ENCODE assay signal across 1 cellular context in the genomic region with DNA sequence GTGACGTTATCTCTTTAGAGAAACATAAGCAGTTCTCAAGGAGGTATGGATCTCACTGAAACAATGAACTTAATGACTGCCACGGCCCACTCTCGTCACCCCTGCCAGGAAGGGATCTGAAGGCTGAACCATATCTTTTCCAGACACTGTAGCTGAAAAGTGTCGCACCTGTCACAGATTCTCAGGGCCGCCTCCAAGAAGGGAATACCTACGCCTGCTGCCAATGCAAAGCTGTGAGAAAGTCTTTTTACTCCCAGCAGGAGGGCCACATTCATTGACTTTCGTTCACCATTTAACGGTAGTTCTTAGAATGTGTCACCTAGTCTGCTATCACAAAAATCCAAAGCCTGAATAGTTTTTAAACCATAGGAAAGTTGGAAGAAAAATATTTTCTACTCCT.
TF ChIP-seq lines count a peak whose summit lies in the region.

No MANE protein-coding gene starts in this region.

TF ChIP-seq in WTC11, 78 proteins besides CTCF, POLR2A, EP300 and RAD21 (continued from another document):
- TF ChIP-seq, protein P1, sequence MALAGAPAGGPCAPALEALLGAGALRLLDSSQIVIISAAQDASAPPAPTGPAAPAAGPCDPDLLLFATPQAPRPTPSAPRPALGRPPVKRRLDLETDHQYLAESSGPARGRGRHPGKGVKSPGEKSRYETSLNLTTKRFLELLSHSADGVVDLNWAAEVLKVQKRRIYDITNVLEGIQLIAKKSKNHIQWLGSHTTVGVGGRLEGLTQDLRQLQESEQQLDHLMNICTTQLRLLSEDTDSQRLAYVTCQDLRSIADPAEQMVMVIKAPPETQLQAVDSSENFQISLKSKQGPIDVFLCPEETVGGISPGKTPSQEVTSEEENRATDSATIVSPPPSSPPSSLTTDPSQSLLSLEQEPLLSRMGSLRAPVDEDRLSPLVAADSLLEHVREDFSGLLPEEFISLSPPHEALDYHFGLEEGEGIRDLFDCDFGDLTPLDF (CRISPR knock-in tag; IDR thresholded peaks at IDR 0.05), result no peak
- no peak for TF ChIP-seq ZNF219 (CRISPR knock-in tag; IDR thresholded peaks at IDR 0.05; ENCODE audit: borderline replicate concordance)
- TF ChIP-seq, protein P2, sequence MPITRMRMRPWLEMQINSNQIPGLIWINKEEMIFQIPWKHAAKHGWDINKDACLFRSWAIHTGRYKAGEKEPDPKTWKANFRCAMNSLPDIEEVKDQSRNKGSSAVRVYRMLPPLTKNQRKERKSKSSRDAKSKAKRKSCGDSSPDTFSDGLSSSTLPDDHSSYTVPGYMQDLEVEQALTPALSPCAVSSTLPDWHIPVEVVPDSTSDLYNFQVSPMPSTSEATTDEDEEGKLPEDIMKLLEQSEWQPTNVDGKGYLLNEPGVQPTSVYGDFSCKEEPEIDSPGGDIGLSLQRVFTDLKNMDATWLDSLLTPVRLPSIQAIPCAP (CRISPR knock-in tag; IDR thresholded peaks at IDR 0.05), result no peak
- TF ChIP-seq ETV6 (CRISPR knock-in tag; IDR thresholded peaks at IDR 0.05), result no peak
- no peak for TF ChIP-seq TEAD1 (CRISPR knock-in tag; IDR thresholded peaks at IDR 0.05)
- no peak for TF ChIP-seq JAZF1 (CRISPR knock-in tag; IDR thresholded peaks at IDR 0.05)
- TF ChIP-seq ZNF671 (CRISPR knock-in tag; IDR thresholded peaks at IDR 0.05), result no peak
- TF ChIP-seq, protein P3, sequence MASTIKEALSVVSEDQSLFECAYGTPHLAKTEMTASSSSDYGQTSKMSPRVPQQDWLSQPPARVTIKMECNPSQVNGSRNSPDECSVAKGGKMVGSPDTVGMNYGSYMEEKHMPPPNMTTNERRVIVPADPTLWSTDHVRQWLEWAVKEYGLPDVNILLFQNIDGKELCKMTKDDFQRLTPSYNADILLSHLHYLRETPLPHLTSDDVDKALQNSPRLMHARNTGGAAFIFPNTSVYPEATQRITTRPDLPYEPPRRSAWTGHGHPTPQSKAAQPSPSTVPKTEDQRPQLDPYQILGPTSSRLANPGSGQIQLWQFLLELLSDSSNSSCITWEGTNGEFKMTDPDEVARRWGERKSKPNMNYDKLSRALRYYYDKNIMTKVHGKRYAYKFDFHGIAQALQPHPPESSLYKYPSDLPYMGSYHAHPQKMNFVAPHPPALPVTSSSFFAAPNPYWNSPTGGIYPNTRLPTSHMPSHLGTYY (CRISPR knock-in tag; IDR thresholded peaks at IDR 0.05), result no peak
- TF ChIP-seq ZNF317 (CRISPR knock-in tag; IDR thresholded peaks at IDR 0.05; ENCODE audit: borderline replicate concordance, low read depth), result no peak
